ENCODE assay signal across 7 cellular contexts in the genomic region with DNA sequence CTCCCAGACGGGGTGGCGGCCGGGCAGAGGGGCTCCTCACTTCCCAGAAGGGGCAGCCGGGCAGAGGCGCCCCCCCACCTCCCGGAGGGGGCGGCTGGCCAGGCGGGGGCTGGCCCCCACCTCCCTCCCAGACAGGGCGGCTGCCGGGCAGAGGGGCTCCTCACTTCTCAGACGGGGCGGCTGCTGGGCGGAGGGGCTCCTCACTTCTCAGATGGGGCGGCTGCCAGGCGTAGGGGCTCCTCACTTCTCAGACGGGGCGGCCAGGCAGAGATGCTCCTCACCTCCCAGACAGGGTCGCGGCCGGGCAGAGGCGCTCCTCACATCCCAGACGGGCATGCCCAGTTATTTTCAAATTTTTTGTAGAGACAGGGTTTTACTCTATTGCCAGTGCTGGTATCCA. TPM values are rescaled to one million over a fixed set of nuclear protein-coding genes. Genes with fewer than 3 reads are reported as not detected.
A peak's percentile ranks its signal among the peaks of the same experiment; 100 is the strongest.
DNase-seq lines count a peak whose midpoint lies in the region; TF ChIP-seq lines count a peak whose summit lies in the region.
"Not testable (repeated sequence)": the region's sequence is repeated elsewhere in the genome, so short reads cannot be mapped to it uniquely, and the experiment has no call there.

No MANE protein-coding gene starts in this region.

- H3K9me3 Mint-ChIP-seq in type B pancreatic cell, result not testable (repeated sequence)

- H3K27me3 ChIP-seq in WERI-Rb-1 (ENCODE audit: insufficient read depth, low read depth, severe bottlenecking), result not testable (repeated sequence)

- intact Hi-C loops in cardiac septum (cut with DNase I); posterior vena cava (cut with DNase I): not testable (repeated sequence)

- not testable (repeated sequence) for H3K36me3 ChIP-seq in WERI-Rb-1

- not testable (repeated sequence) for H3K4me3 Mint-ChIP-seq in type B pancreatic cell

- not testable (repeated sequence) for H3K27ac Mint-ChIP-seq in type B pancreatic cell

- not testable (repeated sequence) for TF ChIP-seq CTCF in WERI-Rb-1 (IDR thresholded peaks at IDR 0.05; ENCODE audit: low read depth, low read length); type B pancreatic cell (conservative IDR thresholded peaks at IDR 0.05)

- H3K36me3 Mint-ChIP-seq in type B pancreatic cell, result not testable (repeated sequence)

- not testable (repeated sequence) for H3K27me3 Mint-ChIP-seq in type B pancreatic cell

- H3K9me3 ChIP-seq in WERI-Rb-1 (ENCODE audit: severe bottlenecking), result not testable (repeated sequence)

- H3K4me3 ChIP-seq in WERI-Rb-1 (ENCODE audit: low read depth, low read length), result not testable (repeated sequence)

- not testable (repeated sequence) for H3K27ac ChIP-seq in WERI-Rb-1

- not testable (repeated sequence) for H3K4me1 Mint-ChIP-seq in type B pancreatic cell (ENCODE audit: unreplicated experiment)

- peak; percentile 6 for DNase-seq in WERI-Rb-1
- DNase-seq in ecto neural progenitor cell (ENCODE audit: low spot score), result peak; percentile 30
- DNase-seq in cardiac septum (ENCODE audit: low spot score), result peak; percentile 64
- peak; percentile 32 for DNase-seq in islet precursor cell
- peak; percentile 89 for DNase-seq in mesenteric fat pad (ENCODE audit: low spot score)
- DNase-seq in posterior vena cava (ENCODE audit: low spot score), result peak; percentile 67
- peak; percentile 73 for DNase-seq in type B pancreatic cell (ENCODE audit: extremely low spot score, unreplicated experiment)

RNA-seq across cellular contexts. Expression of a gene that starts 22.4 kb away (rescaled TPM):
- total RNA-seq in cardiac septum, result 2.9 TPM
- total RNA-seq in mesenteric fat pad, result 12.4 TPM
- total RNA-seq in posterior vena cava, result 10 to 100 TPM in 1 of 2 donors, 1 to 10 TPM in 1; 8.4 to 11.4 TPM
- 12.5 and 18.6 TPM in 2 replicates for total RNA-seq in type B pancreatic cell (ENCODE audit: low replicate concordance)

RNA-seq across cellular contexts. Expression of a gene that starts 44.8 kb away (rescaled TPM):
- 4.8 TPM for total RNA-seq in cardiac septum
- 6.5 TPM for total RNA-seq in mesenteric fat pad
- total RNA-seq in posterior vena cava, result 10 to 100 TPM in 1 of 2 donors, 1 to 10 TPM in 1; 8.6 to 14.7 TPM
- total RNA-seq in type B pancreatic cell (ENCODE audit: low replicate concordance), result 9.8 and 19.7 TPM in 2 replicates

RNA-seq across cellular contexts. Expression of a gene that starts 55.8 kb away (rescaled TPM):
- total RNA-seq in cardiac septum, result 19.2 TPM
- total RNA-seq in mesenteric fat pad, result 48.8 TPM
- total RNA-seq in posterior vena cava, result 10 to 100 TPM; 44.7 to 49.5 TPM
- 44.2 and 45.2 TPM in 2 replicates for total RNA-seq in type B pancreatic cell (ENCODE audit: low replicate concordance)

Comparison
In these comparisons a context has a peak if more than half of its experiments do, and no peak if none do; other contexts are left out.
1. DNase-seq: peak in every context shown above with its lines; median percentile 89 in mesenteric fat pad; 73 in type B pancreatic cell; 67 in posterior vena cava; 64 in cardiac septum; 32 in islet precursor cell; 30 in ecto neural progenitor cell; 6 in WERI-Rb-1.